ENCODE assay signal across 29 cellular contexts in genomic region chr1:52249831-52250230, GRCh38.
"Had no signal": no experiment of that assay in that cellular context is flagged by ENCODE, and none has a peak within 500 bp of the region (broad histone marks: within the 10 kb centered on the region; RNA-seq: fewer than 3 reads in every experiment).

No MANE protein-coding gene starts in this region.

- H3K27ac ChIP-seq: ascending aorta, cardiac muscle cell, VCaP had no signal

- H3K4me3 ChIP-seq: ascending aorta, cardiac muscle cell had no signal

- H3K36me3 ChIP-seq: ascending aorta, cardiac muscle cell had no signal

- DNase-seq: activated CD4-positive, alpha-beta memory T cell treated with anti-CD3 and anti-CD28 coated beads, Interleukin-2, amount 10 ng/mL, durations not matched to agents 7 days and 5 days; activated CD4-positive, alpha-beta T cell treated with anti-CD3 and anti-CD28 coated beads for 1 hour; activated CD4-positive, alpha-beta T cell treated with anti-CD3 and anti-CD28 coated beads for 36 hours; activated CD4-positive, alpha-beta T cell treated with anti-CD3 and anti-CD28 coated beads for 48 hours; activated CD4-positive, alpha-beta T cell treated with anti-CD3 and anti-CD28 coated beads, Interleukin-2, amount 10 ng/mL, durations not matched to agents 7 days and 5 days; activated CD4-positive, alpha-beta T cell treated with anti-CD3 and anti-CD28 coated beads, Interleukin-2, amount 50 U/mL, for 48 hours; activated CD4-positive, CD25-positive, alpha-beta regulatory T cell; activated CD8-positive, alpha-beta memory T cell treated with anti-CD3 and anti-CD28 coated beads for 24 hours; activated CD8-positive, alpha-beta memory T cell treated with anti-CD3 and anti-CD28 coated beads, Interleukin-2, amount 10 ng/mL, durations not matched to agents 7 days and 5 days; activated CD8-positive, alpha-beta memory T cell treated with anti-CD3 and anti-CD28 coated beads, Interleukin-2, amount 50 U/mL, for 48 hours; activated CD8-positive, alpha-beta T cell treated with anti-CD3 and anti-CD28 coated beads, Interleukin-2, amount 10 ng/mL, durations not matched to agents 7 days and 5 days; activated effector memory CD4-positive, alpha-beta T cell treated with Interleukin-2 at 50 U/mL for 16 hours; activated gamma-delta T cell; activated naive CD4-positive, alpha-beta T cell treated with anti-CD3 and anti-CD28 coated beads, Interleukin-2, amount 10 ng/mL, durations not matched to agents 7 days and 5 days; activated naive CD4-positive, alpha-beta T cell treated with Interleukin-2 at 50 U/mL for 16 hours; activated naive CD8-positive, alpha-beta T cell treated with anti-CD3 and anti-CD28 coated beads, Interleukin-2, amount 10 ng/mL, durations not matched to agents 7 days and 5 days; activated naive CD8-positive, alpha-beta T cell treated with anti-CD3 and anti-CD28 coated beads, Interleukin-2, amount 50 U/mL, for 24 hours; activated T-cell treated with anti-CD3 and anti-CD28 coated beads, Interleukin-2, amount 50 U/mL, for 24 hours; activated T-cell treated with anti-CD3 and anti-CD28 coated beads, Interleukin-2, amount 50 U/mL, for 48 hours; amygdala; anterior cingulate cortex; caudate nucleus; cerebellar nuclear complex; SW 1271; T-helper 17 cell; T-helper 9 cell had no signal

- H3K27me3 ChIP-seq: ascending aorta, cardiac muscle cell had no signal

- H3K9me3 ChIP-seq: ascending aorta had no signal

- H3K4me1 ChIP-seq: ascending aorta had no signal
